In genomic region chr7:16348251-16348650, GRCh38 we compare ENCODE assay signal across 12 cellular contexts.
"Had no signal": no experiment of that assay in that cellular context is flagged by ENCODE, and none has a peak within 500 bp of the region (broad histone marks: within the 10 kb centered on the region; RNA-seq: fewer than 3 reads in every experiment).

No MANE protein-coding gene starts in this region.

- DNase-seq: activated CD4-positive, alpha-beta memory T cell treated with anti-CD3 and anti-CD28 coated beads for 36 hours; activated CD4-positive, alpha-beta T cell treated with anti-CD3 and anti-CD28 coated beads for 1 hour; activated gamma-delta T cell treated with Interleukin-2 at 50 U/mL for 16 hours; activated naive CD8-positive, alpha-beta T cell treated with anti-CD3 and anti-CD28 coated beads for 36 hours; activated T-cell treated with anti-CD3 and anti-CD28 coated beads, Interleukin-2, amount 50 U/mL, for 48 hours; lower lobe of right lung; naive thymus-derived CD4-positive, alpha-beta T cell; stimulated activated CD4-positive, alpha-beta T cell treated with anti-CD3 and anti-CD28 coated beads, Interleukin-4, amount 100 ng/mL, for 24 hours; testis had no signal

- H3K4me3 Mint-ChIP-seq: activated CD4-positive, alpha-beta memory T cell treated with anti-CD3 and anti-CD28 coated beads for 36 hours; activated naive CD8-positive, alpha-beta T cell treated with anti-CD3 and anti-CD28 coated beads for 36 hours; naive thymus-derived CD4-positive, alpha-beta T cell; stimulated activated naive CD8-positive, alpha-beta T cell treated with anti-CD3 and anti-CD28 coated beads, Interleukin-15, Interleukin-2, amounts not matched to agents 100 ng/mL and 50 ng/mL, for 24 hours; T-helper 2 cell treated with Interferon-gamma antibody and Interleukin-4, amounts not matched to agents 5 μg/mL and 100 μg/mL, for 36 hours had no signal

- H3K9me3 ChIP-seq: testis had no signal

- H3K4me1 ChIP-seq: breast epithelium, testis had no signal

- H3K27me3 ChIP-seq: breast epithelium, testis had no signal

- H3K4me3 ChIP-seq: breast epithelium, lower lobe of right lung, testis had no signal

- H3K27me3 Mint-ChIP-seq: activated CD4-positive, alpha-beta memory T cell treated with anti-CD3 and anti-CD28 coated beads for 36 hours; activated naive CD8-positive, alpha-beta T cell treated with anti-CD3 and anti-CD28 coated beads for 36 hours; naive thymus-derived CD4-positive, alpha-beta T cell; stimulated activated naive CD8-positive, alpha-beta T cell treated with anti-CD3 and anti-CD28 coated beads, Interleukin-15, Interleukin-2, amounts not matched to agents 100 ng/mL and 50 ng/mL, for 24 hours had no signal

- H3K36me3 ChIP-seq: breast epithelium, lower lobe of right lung had no signal

- H3K27ac ChIP-seq: breast epithelium, lower lobe of right lung, testis had no signal

- H3K27ac Mint-ChIP-seq: activated CD4-positive, alpha-beta memory T cell treated with anti-CD3 and anti-CD28 coated beads for 36 hours; activated naive CD8-positive, alpha-beta T cell treated with anti-CD3 and anti-CD28 coated beads for 36 hours; naive thymus-derived CD4-positive, alpha-beta T cell; stimulated activated naive CD8-positive, alpha-beta T cell treated with anti-CD3 and anti-CD28 coated beads, Interleukin-15, Interleukin-2, amounts not matched to agents 100 ng/mL and 50 ng/mL, for 24 hours; T-helper 2 cell treated with Interferon-gamma antibody and Interleukin-4, amounts not matched to agents 5 μg/mL and 100 μg/mL, for 36 hours had no signal
